17 cellular contexts compared by ENCODE assay signal in genomic region chr12:110649341-110649847, GRCh38. TPM values are rescaled to one million over a fixed set of nuclear protein-coding genes. Genes with fewer than 3 reads are reported as not detected.
DNase-seq lines count a peak whose midpoint lies in the region; ATAC-seq and TF ChIP-seq lines count a peak whose summit lies in the region.
"Had no signal": no experiment of that assay in that cellular context is flagged by ENCODE, and none has a peak within 500 bp of the region (broad histone marks: within the 10 kb centered on the region; RNA-seq: fewer than 3 reads in every experiment).

No MANE protein-coding gene starts in this region.

- peak overlapping the region; percentile 59 for H3K9ac ChIP-seq in OCI-LY1 (ENCODE audit: low read length)

- H3K9me3 ChIP-seq in OCI-LY1 (ENCODE audit: low read length) (no peaks in the 10 kb centered on the region), ascending aorta (no peaks in the 10 kb centered on the region), ovary (no peaks in the 10 kb centered on the region)
- H3K9me3 ChIP-seq: upper lobe of left lung had no signal

- H3K36me3 ChIP-seq in OCI-LY1 (ENCODE audit: insufficient read depth, low read length), result peaks cover 58% of the 10 kb centered on the region
- peaks cover 19 to 41% of the 10 kb centered on the region in 2 donors for H3K36me3 ChIP-seq in ascending aorta
- no peaks in the 10 kb centered on the region for H3K36me3 ChIP-seq in ovary

- TF ChIP-seq CTCF in OCI-LY1 (IDR thresholded peaks at IDR 0.05; ENCODE audit: low read length) (no peak), fibroblast of pulmonary artery (IDR thresholded peaks at IDR 0.05; ENCODE audit: low read length, missing control alignments) (no peak), ascending aorta (IDR thresholded peaks at IDR 0.05) (no peak), ovary (IDR thresholded peaks at IDR 0.05) (no peak)

- H3K27ac ChIP-seq in OCI-LY1 (ENCODE audit: low read depth, low read length, poor library complexity, severe bottlenecking) (peak overlapping the region; percentile 97), ascending aorta (no peak overlapping the region), ovary (no peak overlapping the region)
- H3K27ac ChIP-seq: RWPE1, upper lobe of left lung had no signal

- H3K4me3 ChIP-seq in OCI-LY1 (ENCODE audit: low read depth, low read length, poor library complexity, severe bottlenecking), result no peak overlapping the region
- no peak overlapping the region for H3K4me3 ChIP-seq in fibroblast of pulmonary artery (replicated peaks; ENCODE audit: low read depth, low read length)
- no peak overlapping the region for H3K4me3 ChIP-seq in ascending aorta
- H3K4me3 ChIP-seq in ovary, result no peak overlapping the region
- H3K4me3 ChIP-seq: upper lobe of left lung had no signal

- TF ChIP-seq EP300 in ovary (IDR thresholded peaks at IDR 0.05), result no peak

- peak overlapping the region; percentile 25 for H3K4me2 ChIP-seq in OCI-LY1 (ENCODE audit: low read length)

- H3K79me2 ChIP-seq in OCI-LY1 (ENCODE audit: insufficient read depth, low read length), result no peaks in the 10 kb centered on the region

- H3F3A ChIP-seq in OCI-LY1 (ENCODE audit: insufficient read depth, low read length), result 0 out of 2 replicates have a peak, but pooled peaks cover 9% of the 10 kb centered on the region

- H3K4me1 ChIP-seq in OCI-LY1 (ENCODE audit: insufficient read depth, low read length, severe bottlenecking), result peaks cover 70% of the 10 kb centered on the region
- no peaks in the 10 kb centered on the region for H3K4me1 ChIP-seq in ascending aorta
- H3K4me1 ChIP-seq in ovary (ENCODE audit: insufficient read depth), result no peaks in the 10 kb centered on the region
- H3K4me1 ChIP-seq: upper lobe of left lung had no signal

- no peak for ATAC-seq in left ventricle myocardium superior
- ATAC-seq: sciatic nerve, T-helper 17 cell had no signal

- no peaks in the 10 kb centered on the region for H3K9me2 ChIP-seq in OCI-LY1 (ENCODE audit: low read depth, low read length)

- TF ChIP-seq POLR2A in ovary (IDR thresholded peaks at IDR 0.05), result no peak

- DNase-seq in ELF-1 (ENCODE audit: low read depth, low spot score), result peak; percentile 65
- DNase-seq in fibroblast of pulmonary artery (ENCODE audit: low read depth), result peak; percentile 7
- peak; percentile 17 for DNase-seq in pons (ENCODE audit: low spot score)
- DNase-seq in GF-D8 (lab: John Stamatoyannopoulos, UW), result no peak
- no peak for DNase-seq in left ventricle myocardium superior
- DNase-seq in ascending aorta (ENCODE audit: low spot score in 2 of 2), result no peak
- no peak for DNase-seq in ovary
- DNase-seq: activated CD8-positive, alpha-beta memory T cell treated with anti-CD3 and anti-CD28 coated beads, Interleukin-2, amount 50 U/mL, for 4 hours; activated naive CD4-positive, alpha-beta T cell treated with Interleukin-2 at 50 U/mL for 16 hours; KG1; NCI-H1436 treated with DMSO at 0.1 percent for 48 hours; stimulated activated CD4-positive, alpha-beta T cell treated with anti-CD3 and anti-CD28 coated beads, Interleukin-4, amount 100 ng/mL, for 4 hours; T-helper 17 cell had no signal

- no peak overlapping the region for H2AFZ ChIP-seq in OCI-LY1 (ENCODE audit: low read length)

- no peaks in the 10 kb centered on the region for H4K20me1 ChIP-seq in OCI-LY1 (ENCODE audit: insufficient read depth, low read length)

- intact Hi-C loops in left ventricle myocardium superior (cut with micrococcal nuclease) (no loop called here), ascending aorta (cut with DNase I) (no loop called here), ovary (cut with DNase I) (no loop called here)

- 79 to 87% (median 83%) methylated on average over 11 of the region's 11 CpGs for WGBS in ovary, 3 donors

- H3K27me3 ChIP-seq in OCI-LY1 (ENCODE audit: insufficient read depth, low read length), result no peaks in the 10 kb centered on the region
- no peaks in the 10 kb centered on the region for H3K27me3 ChIP-seq in ascending aorta
- no peaks in the 10 kb centered on the region for H3K27me3 ChIP-seq in ovary
- H3K27me3 ChIP-seq: upper lobe of left lung had no signal

RNA-seq across cellular contexts. Expression of gene TCTN1, which starts 35.5 kb away (rescaled TPM):
- total RNA-seq in left ventricle myocardium superior (25.5 TPM), ascending aorta (28.4 TPM), ovary (100 to 1,000 TPM in 1 of 7 donors, 10 to 100 TPM in 6; 43.3 to 122 (median 47.9) TPM)
- polyA plus RNA-seq in ovary, result 10 to 100 TPM; 32.7 to 96.1 TPM

RNA-seq across cellular contexts. Expression of gene HVCN1, which starts 39.5 kb away (rescaled TPM):
- 10.4 TPM for total RNA-seq in left ventricle myocardium superior
- 1.3 TPM for total RNA-seq in ascending aorta
- total RNA-seq in ovary, result 10 to 100 TPM in 5 of 7 donors, 1 to 10 TPM in 2; 6.4 to 14.5 (median 10.5) TPM
- 10 to 100 TPM; 14.6 to 19.4 TPM for polyA plus RNA-seq in ovary

Comparison
In these comparisons a context has a peak if more than half of its experiments do, and no peak if none do; other contexts are left out.
1. DNase-seq: peak in ELF-1 (single experiment), fibroblast of pulmonary artery (single experiment) and pons (single experiment); none in GF-D8 (single experiment), left ventricle myocardium superior (single experiment), ascending aorta (0 of 2) and ovary (0 of 5).